1 cellular context compared by ENCODE assay signal in genomic region chr7:24843821-24844449, GRCh38.
TF ChIP-seq lines count a peak whose summit lies in the region.

No MANE protein-coding gene starts in this region.

TF ChIP-seq in GM12878, 131 proteins besides CTCF, POLR2A, EP300 and RAD21 (continued from another document):
- no peak for TF ChIP-seq ELK1 (IDR thresholded peaks at IDR 0.05; ENCODE audit: low read depth, low read length)
- no peak for TF ChIP-seq HCFC1 (IDR thresholded peaks at IDR 0.05; ENCODE audit: low read length)
- TF ChIP-seq PML (IDR thresholded peaks at IDR 0.05; ENCODE audit: low read length): peak; percentile 6; the same call in 1 of the 2 replicates
- TF ChIP-seq PAX5 (IDR thresholded peaks at IDR 0.05; ENCODE audit: borderline replicate concordance, low read depth, low read length): 0 out of 2 replicates have a peak, but pooled peaks have one; percentile 54
- peak; percentile 80; the same call in 1 of the 2 replicates for TF ChIP-seq PAX8 (IDR thresholded peaks at IDR 0.05)
